ENCODE assay signal across 1 cellular context in the genomic region with DNA sequence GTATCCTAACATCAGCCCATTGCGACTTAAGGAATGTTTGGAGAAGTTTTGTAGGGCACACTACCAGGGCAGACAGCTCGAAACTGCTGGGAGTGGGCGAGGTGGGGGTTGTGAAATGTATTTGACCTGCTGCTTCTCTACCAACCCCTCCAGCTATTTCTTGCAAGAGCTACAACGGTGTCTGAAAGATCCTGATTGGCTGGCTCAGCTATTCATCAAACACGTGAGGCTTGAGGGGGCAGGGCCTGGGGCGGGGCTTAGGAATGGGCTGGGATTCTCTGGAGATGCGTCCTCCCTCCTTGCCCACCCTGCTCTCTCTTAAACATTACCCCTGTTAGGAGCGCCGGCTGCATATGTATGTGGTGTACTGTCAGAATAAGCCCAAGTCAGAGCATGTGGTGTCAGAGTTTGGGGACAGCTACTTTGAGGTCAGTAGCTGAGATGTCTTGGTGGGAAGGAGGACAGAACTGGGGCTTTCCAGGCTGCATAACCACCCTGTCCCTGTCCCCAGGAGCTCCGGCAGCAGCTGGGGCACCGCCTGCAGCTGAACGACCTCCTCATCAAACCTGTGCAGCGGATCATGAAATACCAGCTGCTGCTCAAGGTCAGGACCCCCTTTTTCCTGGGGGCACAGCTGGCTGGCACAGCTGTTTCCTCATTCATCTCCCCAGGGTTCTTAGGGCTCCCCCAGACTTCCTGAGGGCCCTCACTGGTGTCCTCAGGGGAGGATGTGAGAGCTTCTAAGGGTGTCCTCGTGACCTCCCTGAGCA.
TF ChIP-seq lines count a peak whose summit lies in the region.

No MANE protein-coding gene starts in this region.

TF ChIP-seq in HCT116, 20 proteins besides CTCF, POLR2A, EP300 and RAD21:
- no peak for TF ChIP-seq YY1 (IDR thresholded peaks at IDR 0.05; ENCODE audit: extremely low read depth, insufficient replicate concordance, low read depth, low read length)
- no peak for TF ChIP-seq FOSL1 (IDR thresholded peaks at IDR 0.05; ENCODE audit: low read depth)
- TF ChIP-seq JUND (IDR thresholded peaks at IDR 0.05): no peak
- TF ChIP-seq EGR1 (IDR thresholded peaks at IDR 0.05; ENCODE audit: low read depth): no peak
- no peak for TF ChIP-seq SRF (IDR thresholded peaks at IDR 0.05; ENCODE audit: low read depth)
- TF ChIP-seq POLR2AphosphoS5 (IDR thresholded peaks at IDR 0.05; ENCODE audit: low read depth, low read length): no peak
- TF ChIP-seq, protein P1, sequence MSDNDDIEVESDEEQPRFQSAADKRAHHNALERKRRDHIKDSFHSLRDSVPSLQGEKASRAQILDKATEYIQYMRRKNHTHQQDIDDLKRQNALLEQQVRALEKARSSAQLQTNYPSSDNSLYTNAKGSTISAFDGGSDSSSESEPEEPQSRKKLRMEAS (IDR thresholded peaks at IDR 0.05): no peak
